ENCODE assay signal across 1 cellular context in genomic region chr6:83226517-83226916, GRCh38.
TF ChIP-seq lines count a peak whose summit lies in the region.

No MANE protein-coding gene starts in this region.

TF ChIP-seq in IMR-90, 13 proteins besides CTCF, POLR2A, EP300 and RAD21:
- no peak for TF ChIP-seq CHD1 (IDR thresholded peaks at IDR 0.05; ENCODE audit: low read depth, low read length)
- TF ChIP-seq RFX5 (IDR thresholded peaks at IDR 0.05; ENCODE audit: low read depth, low read length): no peak
- TF ChIP-seq FOS (IDR thresholded peaks at IDR 0.05; ENCODE audit: low read depth, low read length): no peak
- no peak for TF ChIP-seq MAFK (IDR thresholded peaks at IDR 0.05; ENCODE audit: low read depth, low read length)
- no peak for TF ChIP-seq NFE2L2 (IDR thresholded peaks at IDR 0.05; ENCODE audit: low read depth, low read length)
- no peak for TF ChIP-seq CEBPB (IDR thresholded peaks at IDR 0.05; ENCODE audit: low read depth, low read length)
TF ChIP-seq in IMR-90: peak in this region for 0.
